In the genomic region with DNA sequence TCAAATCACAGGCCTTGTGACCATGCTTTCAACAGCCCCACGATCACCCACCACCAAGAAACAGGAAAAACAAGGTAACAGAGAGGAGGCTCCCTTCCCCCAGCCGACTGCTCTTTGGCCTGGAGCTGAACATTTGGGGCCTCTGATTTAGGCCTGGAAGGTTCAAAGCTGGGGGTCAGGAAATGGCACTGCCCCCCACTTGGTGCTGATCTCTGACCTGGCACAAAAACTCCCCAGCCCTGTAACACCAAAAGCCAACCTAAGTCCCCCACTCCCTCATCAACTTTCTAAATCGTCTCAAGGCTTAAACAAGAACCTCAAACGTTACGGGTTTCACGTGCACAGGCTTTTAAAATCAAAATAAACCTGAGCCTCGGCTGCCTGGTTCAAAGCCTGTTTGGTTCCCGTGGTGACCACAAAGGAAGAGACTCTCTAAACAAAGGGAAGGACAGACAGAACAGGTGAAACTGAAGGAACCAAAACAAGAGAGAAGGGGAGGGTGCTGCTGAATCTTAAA, we compare ENCODE assay signal across 10 cellular contexts. TPM values are rescaled to one million over a fixed set of nuclear protein-coding genes. Genes with fewer than 3 reads are reported as not detected.
DNase-seq lines count a peak whose midpoint lies in the region; ATAC-seq, FAIRE-seq and TF ChIP-seq lines count a peak whose summit lies in the region.
"Had no signal": no experiment of that assay in that cellular context is flagged by ENCODE, and none has a peak within 500 bp of the region (broad histone marks: within the 10 kb centered on the region; RNA-seq: fewer than 3 reads in every experiment).

No MANE protein-coding gene starts in this region.

- peaks cover 26% of the 10 kb centered on the region for H3K27me3 Mint-ChIP-seq in HFFc6 (ENCODE audit: insufficient read depth)

- DNase-seq in HFFc6 (no peak), K562 (ENCODE audit: extremely low read depth in 1 of 4, low spot score in 3 of 4) (no peak), NCI-H2171 treated with DMSO at 0.1 percent for 48 hours (lab: John Stamatoyannopoulos, UW) (no peak), HuH-7.5 (ENCODE audit: low spot score) (no peak), AG08395 (ENCODE audit: low spot score) (no peak)
- DNase-seq in stimulated activated CD4-positive, alpha-beta T cell treated with anti-CD3 and anti-CD28 coated beads, Interleukin-15, amount 100 ng/mL, for 24 hours: no peak
- DNase-seq: HCEC 1CT, naive B cell had no signal

- no peak for TF ChIP-seq POLR2A in K562 (conservative IDR thresholded peaks at IDR 0.05)

- H3K4me1 Mint-ChIP-seq in HFFc6 (ENCODE audit: low read depth): peaks cover 100% of the 10 kb centered on the region

- no TSS peak for BruUV-seq in K562 (replicated peaks; lab: Mats Ljungman, UMichigan)

- H3K27ac ChIP-seq in ACC112 (ENCODE audit: low read depth, low read length) (0 out of 2 replicates have a peak overlapping the region, but pooled peaks have one; percentile 17), K562 (ENCODE audit: extremely low read depth, low read depth, low read length) (no peak overlapping the region), muscle layer of colon (ENCODE audit: low read depth, low read length) (peak overlapping the region; percentile 91)

- no peak overlapping the region for H3K4me2 ChIP-seq in K562 (ENCODE audit: insufficient read depth, low read length)

- H4K20me1 ChIP-seq in K562 (replicated peaks; ENCODE audit: control insufficient read depth, insufficient read depth, low read length): peaks cover 48% of the 10 kb centered on the region

- intact Hi-C loops in K562 (cut with micrococcal nuclease): no loop called here

- H3K27me3 ChIP-seq in ACC112 (ENCODE audit: insufficient read depth, low read length) (no peaks in the 10 kb centered on the region), K562 (ENCODE audit: control insufficient read depth in 2 of 2, insufficient read depth in 2 of 2, low read length in 2 of 2) (no peaks in the 10 kb centered on the region), muscle layer of colon (ENCODE audit: control insufficient read depth in 1 of 2, insufficient read depth in 2 of 2, low read length in 2 of 2) (no peaks in the 10 kb centered on the region)

- H2AFZ ChIP-seq in ACC112 (ENCODE audit: low read length, unreplicated experiment) (no peak overlapping the region), K562 (ENCODE audit: low read depth, low read length) (no peak overlapping the region)

- H3K4me3 ChIP-seq in ACC112 (ENCODE audit: low read depth, low read length) (no peak overlapping the region), K562 (no peak overlapping the region), muscle layer of colon (ENCODE audit: low read depth in 1 of 2, low read length in 2 of 2) (no peak overlapping the region)

- CTCF ChIA-PET in K562 (lab: Yijun Ruan, JAX; ENCODE audit: low intra/inter-chr PET ratio): no interaction called here

- peak overlapping the region; percentile 70 for H3K27ac Mint-ChIP-seq in HFFc6

- in situ Hi-C loops in K562 (cut with MboI): no loop called here

- no peak for FAIRE-seq in K562 (lab: Jason Lieb, UNC)

- H3K9me1 ChIP-seq in K562 (ENCODE audit: control insufficient read depth, insufficient read depth, low read length): no peaks in the 10 kb centered on the region

- H3K9ac ChIP-seq in K562 (ENCODE audit: insufficient read depth in 1 of 2, low read depth in 2 of 2, low read length in 2 of 2): peak overlapping the region in 1 of 2 experiments; percentile 45; a peak in 2 of 4 replicates
- peak overlapping the region; percentile 33 for H3K9ac ChIP-seq in muscle layer of colon (ENCODE audit: low read length)

- H3K9me3 Mint-ChIP-seq in HFFc6: no peaks in the 10 kb centered on the region

- H3K36me3 Mint-ChIP-seq in HFFc6 (ENCODE audit: low read depth): peaks cover 69% of the 10 kb centered on the region
- H3K36me3 Mint-ChIP-seq: naive B cell had no signal

- H3K4me1 ChIP-seq in ACC112 (ENCODE audit: control insufficient read depth, insufficient read depth, low read length, unreplicated experiment) (peaks cover 66% of the 10 kb centered on the region), K562 (replicated peaks in 1 of 2; ENCODE audit: control insufficient read depth in 2 of 2, insufficient read depth in 2 of 2, low read length in 2 of 2) (peaks cover 11 to 12% of the 10 kb centered on the region in 2 experiments; a peak in 4 of 5 replicates), muscle layer of colon (ENCODE audit: insufficient read depth, low read length) (peaks cover 98% of the 10 kb centered on the region)

- H3K4me3 Mint-ChIP-seq in HFFc6: peak overlapping the region; percentile 62
- H3K4me3 Mint-ChIP-seq: naive B cell had no signal

- H3K9me3 ChIP-seq in K562 (replicated peaks; ENCODE audit: control insufficient read depth, insufficient read depth, low read depth, low read length): no peaks in the 10 kb centered on the region
- H3K9me3 ChIP-seq in muscle layer of colon (ENCODE audit: low read length): no peaks in the 10 kb centered on the region

- TF ChIP-seq EP300 in K562 (IDR thresholded peaks at IDR 0.05; ENCODE audit: low read length): no peak

- TF ChIP-seq CTCF in HFFc6 (IDR thresholded peaks at IDR 0.05): no peak
- no peak for TF ChIP-seq CTCF in K562 (IDR thresholded peaks at IDR 0.05 in 2 of 3, conservative IDR thresholded peaks at IDR 0.05 in 1 of 3; ENCODE audit: insufficient read depth in 2 of 3, low read depth in 1 of 3, low read length in 3 of 3)

- peaks cover 25% of the 10 kb centered on the region; the same call in 1 of the 2 replicates for H3K36me3 ChIP-seq in ACC112 (ENCODE audit: insufficient read depth, low read length)
- peaks cover 21% of the 10 kb centered on the region; the same call in 2 of the 3 replicates for H3K36me3 ChIP-seq in K562 (ENCODE audit: control insufficient read depth, insufficient read depth, low read length)
- H3K36me3 ChIP-seq in muscle layer of colon (ENCODE audit: insufficient read depth, low read length): peaks cover 55% of the 10 kb centered on the region

- H3K79me2 ChIP-seq in ACC112 (ENCODE audit: control insufficient read depth, insufficient read depth, low read length, unreplicated experiment) (peaks cover 100% of the 10 kb centered on the region), K562 (ENCODE audit: control insufficient read depth, insufficient read depth, low read length) (peaks cover 62% of the 10 kb centered on the region)

- ATAC-seq in K562: no peak

- no peak for TF ChIP-seq RAD21 in K562 (CRISPR knock-in tag; conservative IDR thresholded peaks at IDR 0.05 in 1 of 2, IDR thresholded peaks at IDR 0.05 in 1 of 2)

- POLR2A ChIA-PET in K562 (lab: Yijun Ruan, JAX): interaction anchor here (5.5 kb wide), 1 partner anchor 6 kb away, joined by 25 read pairs; no protein-coding TSS in a partner anchor

- WGBS in K562 (ENCODE audit: insufficient coverage, low coverage, missing lambda C conversion rate): 70% methylated on average over 7 of the region's 8 CpGs

TF ChIP-seq in K562, 482 proteins besides CTCF, POLR2A, EP300 and RAD21 (continues in another document):
- TF ChIP-seq ZNF717 (CRISPR knock-in tag; IDR thresholded peaks at IDR 0.05): no peak
- TF ChIP-seq, protein P1, sequence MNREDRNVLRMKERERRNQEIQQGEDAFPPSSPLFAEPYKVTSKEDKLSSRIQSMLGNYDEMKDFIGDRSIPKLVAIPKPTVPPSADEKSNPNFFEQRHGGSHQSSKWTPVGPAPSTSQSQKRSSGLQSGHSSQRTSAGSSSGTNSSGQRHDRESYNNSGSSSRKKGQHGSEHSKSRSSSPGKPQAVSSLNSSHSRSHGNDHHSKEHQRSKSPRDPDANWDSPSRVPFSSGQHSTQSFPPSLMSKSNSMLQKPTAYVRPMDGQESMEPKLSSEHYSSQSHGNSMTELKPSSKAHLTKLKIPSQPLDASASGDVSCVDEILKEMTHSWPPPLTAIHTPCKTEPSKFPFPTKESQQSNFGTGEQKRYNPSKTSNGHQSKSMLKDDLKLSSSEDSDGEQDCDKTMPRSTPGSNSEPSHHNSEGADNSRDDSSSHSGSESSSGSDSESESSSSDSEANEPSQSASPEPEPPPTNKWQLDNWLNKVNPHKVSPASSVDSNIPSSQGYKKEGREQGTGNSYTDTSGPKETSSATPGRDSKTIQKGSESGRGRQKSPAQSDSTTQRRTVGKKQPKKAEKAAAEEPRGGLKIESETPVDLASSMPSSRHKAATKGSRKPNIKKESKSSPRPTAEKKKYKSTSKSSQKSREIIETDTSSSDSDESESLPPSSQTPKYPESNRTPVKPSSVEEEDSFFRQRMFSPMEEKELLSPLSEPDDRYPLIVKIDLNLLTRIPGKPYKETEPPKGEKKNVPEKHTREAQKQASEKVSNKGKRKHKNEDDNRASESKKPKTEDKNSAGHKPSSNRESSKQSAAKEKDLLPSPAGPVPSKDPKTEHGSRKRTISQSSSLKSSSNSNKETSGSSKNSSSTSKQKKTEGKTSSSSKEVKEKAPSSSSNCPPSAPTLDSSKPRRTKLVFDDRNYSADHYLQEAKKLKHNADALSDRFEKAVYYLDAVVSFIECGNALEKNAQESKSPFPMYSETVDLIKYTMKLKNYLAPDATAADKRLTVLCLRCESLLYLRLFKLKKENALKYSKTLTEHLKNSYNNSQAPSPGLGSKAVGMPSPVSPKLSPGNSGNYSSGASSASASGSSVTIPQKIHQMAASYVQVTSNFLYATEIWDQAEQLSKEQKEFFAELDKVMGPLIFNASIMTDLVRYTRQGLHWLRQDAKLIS (CRISPR knock-in tag; IDR thresholded peaks at IDR 0.05): no peak
- TF ChIP-seq ZNF764 (CRISPR knock-in tag; IDR thresholded peaks at IDR 0.05; ENCODE audit: low read depth): no peak

RNA-seq across cellular contexts. Expression of gene ACTN1, which starts 8.9 kb away (rescaled TPM):
- 100 to 1,000 TPM; 749 to 847 (median 825) TPM for total RNA-seq in HFFc6 (2021; fragmentation: NEBNext Ultra II Directional; extraction: Animal tissue kit (Norgen Biotek cat#: 25700))
- total RNA-seq in K562 (2011; cell fraction: chromatin; rRNA removed; ENCODE audit: low replicate concordance): 54.6 and 92.3 TPM in 2 replicates
- 49.7 and 53.4 TPM in 2 replicates for total RNA-seq in K562 (2011; cell fraction: nucleolus; rRNA removed)
- 46.1 and 65.6 TPM in 2 replicates for total RNA-seq in K562 (2011; cell fraction: nucleoplasm; rRNA removed)
- total RNA-seq in K562 (2014; rRNA removed): 42.5 and 47.3 TPM in 2 replicates
- 15.9 and 16.8 TPM in 2 replicates for total RNA-seq in K562 (2014; rRNA removed; fragmentation: Illumina TruSeq; extraction: Trizol)
- 26.1 and 26.8 TPM in 2 replicates for total RNA-seq in K562 (2015; rRNA removed; fragmentation: Illumina TruSeq; extraction: Trizol)
- 62.3 and 67.7 TPM in 2 replicates for total RNA-seq in K562 (2021)
- 37.3 and 44.7 TPM in 2 replicates for polyA plus RNA-seq in K562 (2011; rRNA removed)
- polyA plus RNA-seq in K562 (2011; cell fraction: cytosol; rRNA removed): 33.0 and 71.5 TPM in 2 replicates
- 38.8 and 47.1 TPM in 2 replicates for polyA plus RNA-seq in K562 (2011; cell fraction: nucleus; rRNA removed)
- 63.9 and 83.3 TPM in 2 replicates for polyA plus RNA-seq in K562 (2012)
- polyA plus RNA-seq in K562 (2014; fragmentation: Illumina TruSeq; extraction: Trizol): 56.9 and 59.2 TPM in 2 replicates
- 1 to 10 TPM; 2.2 to 5.6 TPM for polyA plus RNA-seq in K562 (2014; fragmentation: Nextera tagmentation; extraction: Ambion mirVana)
- polyA plus RNA-seq in K562 (2014; rRNA removed): 30.8 and 34.5 TPM in 2 replicates
- polyA minus RNA-seq in K562 (2011; rRNA and poly(A)+ RNA removed): 50.7 and 52.2 TPM in 2 replicates
- 66.1 and 73.5 TPM in 2 replicates for polyA minus RNA-seq in K562 (2011; cell fraction: cytosol; rRNA and poly(A)+ RNA removed)
- polyA minus RNA-seq in K562 (2011; cell fraction: nucleus; rRNA and poly(A)+ RNA removed): 25.3 and 32.7 TPM in 2 replicates

Comparison
In these comparisons a context has a peak if more than half of its experiments do, and no peak if none do; other contexts are left out.
1. RNA of gene ACTN1, which starts 8.9 kb away (total RNA-seq): 749 to 847 TPM in HFFc6; 15.9 to 92.3 TPM in K562; every median in the first group is over 4 times any median in the second.